ENCODE assay signal across 15 cellular contexts in genomic region chr1:106249365-106249764, GRCh38.
DNase-seq lines count a peak whose midpoint lies in the region; ATAC-seq and TF ChIP-seq lines count a peak whose summit lies in the region.
"Had no signal": no experiment of that assay in that cellular context is flagged by ENCODE, and none has a peak within 500 bp of the region (broad histone marks: within the 10 kb centered on the region; RNA-seq: fewer than 3 reads in every experiment).

No MANE protein-coding gene starts in this region.

- no peak overlapping the region for H3K4me3 Mint-ChIP-seq in activated CD8-positive, alpha-beta T cell treated with anti-CD3 and anti-CD28 coated beads for 36 hours
- H3K4me3 Mint-ChIP-seq: CD8-positive, alpha-beta T cell had no signal

- H3K36me3 ChIP-seq in SU-DHL-6 (ENCODE audit: low read length): no peaks in the 10 kb centered on the region
- H3K36me3 ChIP-seq: BLaER1 had no signal

- intact Hi-C loops in activated CD8-positive, alpha-beta T cell treated with anti-CD3 and anti-CD28 coated beads for 36 hours (cut with micrococcal nuclease): no loop called here

- no peaks in the 10 kb centered on the region for H3K27me3 Mint-ChIP-seq in activated CD8-positive, alpha-beta T cell treated with anti-CD3 and anti-CD28 coated beads for 36 hours

- no peak overlapping the region for H3K27ac ChIP-seq in SU-DHL-6 (ENCODE audit: low read depth, low read length)
- H3K27ac ChIP-seq: BLaER1, HL-60 had no signal

- H2AFZ ChIP-seq in SU-DHL-6 (ENCODE audit: low read depth, low read length, severe bottlenecking): peak overlapping the region; percentile 14

- no peaks in the 10 kb centered on the region for H3K9me2 ChIP-seq in SU-DHL-6 (replicated peaks; ENCODE audit: insufficient read depth, low read length)

- CTCF ChIA-PET in activated CD8-positive, alpha-beta T cell treated with anti-CD3 and anti-CD28 coated beads for 36 hours (lab: Charles Lee): no interaction called here

- no peaks in the 10 kb centered on the region for H3F3A ChIP-seq in SU-DHL-6 (ENCODE audit: insufficient read depth)

- POLR2A ChIA-PET in activated CD8-positive, alpha-beta T cell treated with anti-CD3 and anti-CD28 coated beads for 36 hours (lab: Charles Lee): no interaction called here

- peaks cover 8% of the 10 kb centered on the region for H3K9me3 Mint-ChIP-seq in activated CD8-positive, alpha-beta T cell treated with anti-CD3 and anti-CD28 coated beads for 36 hours

- no peak overlapping the region for H3K27ac Mint-ChIP-seq in activated CD8-positive, alpha-beta T cell treated with anti-CD3 and anti-CD28 coated beads for 36 hours
- H3K27ac Mint-ChIP-seq: CD8-positive, alpha-beta T cell had no signal

- H3K9me3 ChIP-seq in SU-DHL-6 (ENCODE audit: insufficient read depth, low read length): no peaks in the 10 kb centered on the region
- H3K9me3 ChIP-seq: BLaER1 had no signal

- H3K79me2 ChIP-seq in SU-DHL-6 (ENCODE audit: insufficient read depth, low read length): no peaks in the 10 kb centered on the region

- no peaks in the 10 kb centered on the region for H3K36me3 Mint-ChIP-seq in activated CD8-positive, alpha-beta T cell treated with anti-CD3 and anti-CD28 coated beads for 36 hours (ENCODE audit: low read depth)
- H3K36me3 Mint-ChIP-seq: CD8-positive, alpha-beta T cell had no signal

- TF ChIP-seq CTCF in SU-DHL-6 (IDR thresholded peaks at IDR 0.05; ENCODE audit: insufficient read depth, low read length, poor library complexity, severe bottlenecking): no peak
- TF ChIP-seq CTCF in activated CD8-positive, alpha-beta T cell treated with anti-CD3 and anti-CD28 coated beads for 36 hours (IDR thresholded peaks at IDR 0.05): no peak

- no peak overlapping the region for H3K4me2 ChIP-seq in SU-DHL-6 (ENCODE audit: low read depth, low read length, poor library complexity, severe bottlenecking)
- H3K4me2 ChIP-seq: BLaER1 had no signal

- no peaks in the 10 kb centered on the region for H4K20me1 ChIP-seq in SU-DHL-6 (ENCODE audit: low read depth, low read length)
- H4K20me1 ChIP-seq: BLaER1 had no signal

- H3K9ac ChIP-seq in SU-DHL-6 (ENCODE audit: low read length): no peak overlapping the region
- H3K9ac ChIP-seq: BLaER1 had no signal

- ATAC-seq in GM18519 (IDR thresholded peaks at IDR 0.05; ENCODE audit: low FRiP score, unreplicated experiment) (peak; percentile 80), GM21786 (IDR thresholded peaks at IDR 0.05; ENCODE audit: unreplicated experiment) (peak; percentile 66), HG03066 (IDR thresholded peaks at IDR 0.05; ENCODE audit: low read depth, unreplicated experiment) (peak; percentile 50), GM19023 (IDR thresholded peaks at IDR 0.05; ENCODE audit: unreplicated experiment) (no peak)
- ATAC-seq in activated CD8-positive, alpha-beta T cell treated with anti-CD3 and anti-CD28 coated beads for 36 hours: no peak
- ATAC-seq: CD8-positive, alpha-beta T cell had no signal

- no peak overlapping the region for H3K4me3 ChIP-seq in SU-DHL-6 (ENCODE audit: insufficient read depth, low read length, poor library complexity, severe bottlenecking)
- H3K4me3 ChIP-seq: BLaER1 had no signal

- no peaks in the 10 kb centered on the region for H3K27me3 ChIP-seq in SU-DHL-6 (ENCODE audit: low read length)
- H3K27me3 ChIP-seq: BLaER1 had no signal

- DNase-seq in mucosa of gallbladder (ENCODE audit: low spot score) (no peak), NCI-H146 treated with DMSO at 0.1 percent for 48 hours (lab: John Stamatoyannopoulos, UW; ENCODE audit: unreplicated experiment) (no peak)
- DNase-seq in activated CD8-positive, alpha-beta T cell treated with anti-CD3 and anti-CD28 coated beads for 36 hours: no peak
- DNase-seq: CD8-positive, alpha-beta T cell; GDM1; NCI-H1417 treated with DMSO at 0.1 percent for 48 hours; NCI-H2081; NCI-H774 had no signal

- no peaks in the 10 kb centered on the region for H3K4me1 Mint-ChIP-seq in activated CD8-positive, alpha-beta T cell treated with anti-CD3 and anti-CD28 coated beads for 36 hours (ENCODE audit: low read depth)

Comparison
In these comparisons a context has a peak if more than half of its experiments do, and no peak if none do; other contexts are left out.
1. ATAC-seq: peak in GM18519 (single experiment), GM21786 (single experiment) and HG03066 (single experiment); none in activated CD8-positive, alpha-beta T cell treated with anti-CD3 and anti-CD28 coated beads for 36 hours (single experiment) and GM19023 (single experiment).